Comparison of ENCODE assay signal across 8 cellular contexts in the genomic region with DNA sequence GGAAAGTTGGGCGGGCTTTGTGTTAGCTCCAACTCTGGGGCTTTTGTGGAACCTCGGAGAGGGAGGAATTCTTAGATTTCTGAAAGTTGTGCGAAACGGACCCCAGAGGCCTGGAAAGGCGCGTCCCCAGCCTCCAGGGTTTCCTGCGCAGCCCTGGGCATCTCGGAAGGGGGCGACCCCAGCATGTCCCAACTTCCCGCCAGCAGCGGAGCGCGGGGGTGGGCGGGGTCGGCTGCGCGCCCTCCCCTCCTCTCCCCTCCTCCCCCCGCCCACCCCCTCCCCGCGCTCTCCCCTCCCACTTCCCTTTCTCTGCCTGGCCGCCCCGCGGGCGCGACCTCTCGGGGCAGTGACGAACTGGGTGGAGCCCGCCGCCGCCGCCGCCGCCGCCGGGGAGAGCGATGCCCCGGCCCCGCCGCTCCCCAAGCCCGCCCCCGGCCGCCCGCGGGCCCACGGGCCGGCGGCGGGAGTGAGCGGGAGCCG. TPM values are rescaled to one million over a fixed set of nuclear protein-coding genes. Genes with fewer than 3 reads are reported as not detected.
DNase-seq lines count a peak whose midpoint lies in the region; ATAC-seq and TF ChIP-seq lines count a peak whose summit lies in the region.

No MANE protein-coding gene starts in this region.

- ATAC-seq in GM18519 (IDR thresholded peaks at IDR 0.05; ENCODE audit: low FRiP score, unreplicated experiment) (peak; percentile 71), HG03045 (IDR thresholded peaks at IDR 0.05; ENCODE audit: unreplicated experiment) (peak; percentile 79)

- peak overlapping the region; percentile 71 for H3K4me3 Mint-ChIP-seq in activated CD4-positive, alpha-beta T cell treated with anti-CD3 and anti-CD28 coated beads, Interleukin-2, amount 10 ng/mL, durations not matched to agents 7 days and 5 days

- peak in 1 of 2 donors; percentile 11 for TF ChIP-seq RAD21 in liver (IDR thresholded peaks at IDR 0.05)

- H3K36me3 Mint-ChIP-seq in activated CD4-positive, alpha-beta T cell treated with anti-CD3 and anti-CD28 coated beads, Interleukin-2, amount 10 ng/mL, durations not matched to agents 7 days and 5 days (ENCODE audit: low read depth), result no peaks in the 10 kb centered on the region

- H3K27me3 Mint-ChIP-seq in activated CD4-positive, alpha-beta T cell treated with anti-CD3 and anti-CD28 coated beads, Interleukin-2, amount 10 ng/mL, durations not matched to agents 7 days and 5 days, result no peaks in the 10 kb centered on the region

- peak overlapping the region; percentile 85 to 92 for H3K9ac ChIP-seq in liver (ENCODE audit: low read depth in 1 of 2, low read length in 2 of 2)

- no peaks in the 10 kb centered on the region for H3K9me3 Mint-ChIP-seq in activated CD4-positive, alpha-beta T cell treated with anti-CD3 and anti-CD28 coated beads, Interleukin-2, amount 10 ng/mL, durations not matched to agents 7 days and 5 days

- DNase-seq in 8988T (peak; percentile 61), NCI-H345 treated with DMSO at 0.1 percent for 48 hours (lab: John Stamatoyannopoulos, UW; ENCODE audit: unreplicated experiment) (peak; percentile 12), cortex of kidney (lab: John Stamatoyannopoulos, UW) (peak; percentile 11)
- peak; percentile 78 for DNase-seq in activated CD4-positive, alpha-beta T cell treated with anti-CD3 and anti-CD28 coated beads, Interleukin-2, amount 10 ng/mL, durations not matched to agents 7 days and 5 days
- DNase-seq in stimulated activated CD4-positive, alpha-beta T cell treated with anti-CD3 and anti-CD28 coated beads, Interleukin-4, amount 100 ng/mL, for 4 hours, result peak; percentile 78 to 80

- WGBS in liver, result 2% methylated on average over 48 of the region's 50 CpGs

- H3K9me3 ChIP-seq in liver (ENCODE audit: control insufficient read depth in 4 of 4, low read length in 3 of 4), result no peaks in the 10 kb centered on the region

- CTCF ChIA-PET in activated CD4-positive, alpha-beta T cell treated with anti-CD3 and anti-CD28 coated beads, Interleukin-2, amount 10 ng/mL, durations not matched to agents 7 days and 5 days (lab: Charles Lee), result no interaction called here

- H3K27ac Mint-ChIP-seq in activated CD4-positive, alpha-beta T cell treated with anti-CD3 and anti-CD28 coated beads, Interleukin-2, amount 10 ng/mL, durations not matched to agents 7 days and 5 days, result peak overlapping the region; percentile 71

- no peaks in the 10 kb centered on the region for H3K27me3 ChIP-seq in liver (ENCODE audit: control insufficient read depth in 4 of 4, insufficient read depth in 4 of 4, low read length in 3 of 4)

- peaks cover 4 to 33% (median 19%) of the 10 kb centered on the region in 4 donors for H3K4me1 ChIP-seq in liver (ENCODE audit: control insufficient read depth in 4 of 4, insufficient read depth in 4 of 4, low read length in 3 of 4)

- POLR2A ChIA-PET in activated CD4-positive, alpha-beta T cell treated with anti-CD3 and anti-CD28 coated beads, Interleukin-2, amount 10 ng/mL, durations not matched to agents 7 days and 5 days (lab: Charles Lee), result no interaction called here

- peaks cover 36% of the 10 kb centered on the region for H3K4me1 Mint-ChIP-seq in activated CD4-positive, alpha-beta T cell treated with anti-CD3 and anti-CD28 coated beads, Interleukin-2, amount 10 ng/mL, durations not matched to agents 7 days and 5 days

- peak overlapping the region; percentile 99 for H3K27ac ChIP-seq in liver (ENCODE audit: low read depth in 1 of 2, low read length in 2 of 2)

- H3K36me3 ChIP-seq in liver (ENCODE audit: control insufficient read depth in 4 of 4, insufficient read depth in 3 of 4, low read depth in 1 of 4, low read length in 3 of 4), result peaks cover 0 to 2% (median 0%) of the 10 kb centered on the region in 4 donors

- H3K4me3 ChIP-seq in liver (ENCODE audit: low read depth in 1 of 3, low read length in 3 of 3), result peak overlapping the region; percentile 56 to 91 (median 85)

- no peak for TF ChIP-seq CTCF in liver (IDR thresholded peaks at IDR 0.05; ENCODE audit: low read depth, low read length, missing input control)

TF ChIP-seq in liver, 16 proteins besides CTCF, POLR2A, EP300 and RAD21:
- TF ChIP-seq FOXA1 (IDR thresholded peaks at IDR 0.05), result no peak
- TF ChIP-seq HNF4G (IDR thresholded peaks at IDR 0.05), result no peak
- no peak for TF ChIP-seq JUND (IDR thresholded peaks at IDR 0.05)
- TF ChIP-seq REST (IDR thresholded peaks at IDR 0.05), result no peak
- no peak for TF ChIP-seq YY1 (IDR thresholded peaks at IDR 0.05)
- no peak for TF ChIP-seq TAF1 (conservative IDR thresholded peaks at IDR 0.05)
- no peak for TF ChIP-seq EGR1 (IDR thresholded peaks at IDR 0.05; ENCODE audit: low read depth in 2 of 2)
- TF ChIP-seq, protein P1, sequence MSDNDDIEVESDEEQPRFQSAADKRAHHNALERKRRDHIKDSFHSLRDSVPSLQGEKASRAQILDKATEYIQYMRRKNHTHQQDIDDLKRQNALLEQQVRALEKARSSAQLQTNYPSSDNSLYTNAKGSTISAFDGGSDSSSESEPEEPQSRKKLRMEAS (IDR thresholded peaks at IDR 0.05), result no peak
- no peak for TF ChIP-seq SP1 (IDR thresholded peaks at IDR 0.05)
- TF ChIP-seq GABPA (IDR thresholded peaks at IDR 0.05 in 1 of 2, conservative IDR thresholded peaks at IDR 0.05 in 1 of 2), result no peak
- no peak for TF ChIP-seq NR2F2 (IDR thresholded peaks at IDR 0.05)
TF ChIP-seq in liver: peak in this region for 0.

RNA-seq across cellular contexts. Expression of gene PTTG2, which starts 16.8 kb away (rescaled TPM):
- total RNA-seq in activated CD4-positive, alpha-beta T cell treated with anti-CD3 and anti-CD28 coated beads, Interleukin-2, amount 10 ng/mL, durations not matched to agents 7 days and 5 days, result 1 to 10 TPM; 1.7 to 2.2 TPM
- total RNA-seq in liver, result under 1 TPM in 1 of 2 donors, not detected in 1; 0.92 TPM
- under 1 TPM in 1 of 2 donors, not detected in 1; 0.24 TPM for polyA plus RNA-seq in liver

Comparison
In these comparisons a context has a peak if more than half of its experiments do, and no peak if none do; other contexts are left out.
1. Peak in every context shown above with its lines: DNase-seq, ATAC-seq, H3K4me3 ChIP-seq and H3K27ac ChIP-seq.
2. DNase-seq: peak in every context shown above with its lines; median percentile 79 in stimulated activated CD4-positive, alpha-beta T cell treated with anti-CD3 and anti-CD28 coated beads, Interleukin-4, amount 100 ng/mL, for 4 hours; 78 in activated CD4-positive, alpha-beta T cell treated with anti-CD3 and anti-CD28 coated beads, Interleukin-2, amount 10 ng/mL, durations not matched to agents 7 days and 5 days; 61 in 8988T; 12 in NCI-H345 treated with DMSO at 0.1 percent for 48 hours; 11 in cortex of kidney.